In the genomic region with DNA sequence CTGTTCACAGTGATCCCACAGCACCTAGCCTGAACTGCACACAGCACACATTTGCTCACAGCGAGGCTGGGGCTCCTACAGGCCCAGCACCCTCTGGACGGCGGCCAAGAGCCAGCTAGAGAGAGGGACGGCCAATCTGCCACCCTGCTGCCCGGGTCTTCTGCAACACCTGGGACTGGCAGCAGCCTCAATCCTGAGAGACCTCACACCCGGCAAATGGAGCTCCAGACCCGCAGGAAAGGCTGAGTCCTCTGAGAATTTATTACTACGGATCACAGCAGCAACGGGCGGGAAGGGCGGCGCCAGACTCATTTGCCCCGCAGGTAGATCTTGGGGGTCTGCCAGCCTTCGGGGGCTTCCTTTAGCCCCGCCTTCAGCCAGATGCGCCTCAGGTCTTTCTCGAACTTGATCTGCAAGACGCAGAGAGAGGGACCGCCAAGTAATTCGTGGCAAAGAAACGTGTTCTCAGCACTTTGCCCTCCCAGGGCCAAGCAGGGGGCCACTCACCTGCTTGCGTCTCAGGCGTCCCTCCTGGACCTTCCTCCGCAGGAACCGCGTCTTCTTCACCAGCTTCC, we compare ENCODE assay signal across 8 cellular contexts. TPM values are rescaled to one million over a fixed set of nuclear protein-coding genes. Genes with fewer than 3 reads are reported as not detected.
DNase-seq lines count a peak whose midpoint lies in the region; ATAC-seq, FAIRE-seq and TF ChIP-seq lines count a peak whose summit lies in the region.

No MANE protein-coding gene starts in this region.

- peaks cover 6% of the 10 kb centered on the region for H3K4me1 Mint-ChIP-seq in nephron

- H3K9me3 ChIP-seq in BE2C (no peaks in the 10 kb centered on the region), MG63 (no peaks in the 10 kb centered on the region), duodenal mucosa (ENCODE audit: control insufficient read depth in 1 of 2, low read length in 2 of 2) (no peaks in the 10 kb centered on the region)

- peak overlapping the region; percentile 82 for H3K4me3 ChIP-seq in BE2C (ENCODE audit: low read depth, low read length)
- peak overlapping the region; percentile 76 for H3K4me3 ChIP-seq in MG63
- peak overlapping the region; percentile 83 to 84 for H3K4me3 ChIP-seq in duodenal mucosa (ENCODE audit: low read depth in 1 of 2, low read length in 2 of 2)

- H3K27me3 Mint-ChIP-seq in nephron (ENCODE audit: low read depth) = peaks cover under 1% of the 10 kb centered on the region

- TF ChIP-seq CTCF in BE2C (IDR thresholded peaks at IDR 0.05; ENCODE audit: low read depth, low read length) (no peak), nephron (IDR thresholded peaks at IDR 0.05; ENCODE audit: unreplicated experiment in 3 of 3) (no peak), D721Med (IDR thresholded peaks at IDR 0.05; ENCODE audit: insufficient read depth, missing control alignments) (no peak)

- H3K27me3 ChIP-seq in BE2C = no peaks in the 10 kb centered on the region
- H3K27me3 ChIP-seq in MG63 = no peaks in the 10 kb centered on the region
- H3K27me3 ChIP-seq in duodenal mucosa (ENCODE audit: control insufficient read depth in 1 of 2, insufficient read depth in 2 of 2, low read length in 2 of 2) = no peaks in the 10 kb centered on the region

- H3K36me3 ChIP-seq in BE2C = peaks cover 28% of the 10 kb centered on the region
- H3K36me3 ChIP-seq in MG63 = peaks cover 38% of the 10 kb centered on the region
- H3K36me3 ChIP-seq in duodenal mucosa (ENCODE audit: control insufficient read depth in 1 of 2, insufficient read depth in 2 of 2, low read length in 2 of 2) = peaks cover 0 to 7% of the 10 kb centered on the region in 2 donors

- peaks cover 3% of the 10 kb centered on the region; the same call in 1 of the 2 replicates for H3K4me1 ChIP-seq in BE2C
- H3K4me1 ChIP-seq in duodenal mucosa (ENCODE audit: control insufficient read depth in 1 of 2, insufficient read depth in 2 of 2, low read length in 2 of 2) = peaks cover 18 to 33% of the 10 kb centered on the region in 2 donors

- peak overlapping the region; percentile 74 to 91 (median 88) for H3K4me3 Mint-ChIP-seq in nephron

- H3K27ac Mint-ChIP-seq in nephron = no peak overlapping the region

- FAIRE-seq in D721Med (lab: Jason Lieb, UNC) = no peak

- peak overlapping the region; percentile 79 to 89 for H3K9ac ChIP-seq in duodenal mucosa (ENCODE audit: low read depth in 1 of 2, low read length in 2 of 2)

- H3K27ac ChIP-seq in duodenal mucosa (ENCODE audit: low read depth, low read length) = no peak overlapping the region

- DNase-seq in BE2C (no peak), MG63 (no peak), SIG-M5 treated with dmso at 0.1 percent for 504 hours (lab: John Stamatoyannopoulos, UW; ENCODE audit: unreplicated experiment) (no peak), D721Med (ENCODE audit: insufficient read length, low spot score) (no peak)
- no peak for DNase-seq in stimulated activated CD4-positive, alpha-beta T cell treated with anti-CD3 and anti-CD28 coated beads, Interleukin-2, amount 100 ng/mL, for 24 hours

- no peak for ATAC-seq in GM18520 (IDR thresholded peaks at IDR 0.05; ENCODE audit: unreplicated experiment)

- H3K36me3 Mint-ChIP-seq in nephron (ENCODE audit: low read depth) = no peaks in the 10 kb centered on the region

- H3K9me3 Mint-ChIP-seq in nephron = no peaks in the 10 kb centered on the region

RNA-seq across cellular contexts. Expression of a gene that starts 1.4 kb away (rescaled TPM):
- 640 TPM for polyA plus RNA-seq in BE2C (2012; ENCODE audit: insufficient read depth, insufficient read length, low read depth)
- total RNA-seq in MG63 (2014; rRNA removed; shearing (Covaris generic); ENCODE audit: low replicate concordance) = 94.2 and 226 TPM in 2 replicates

RNA-seq across cellular contexts. Expression of a gene that starts 15.2 kb away (rescaled TPM):
- 37.5 TPM for polyA plus RNA-seq in BE2C (2012; ENCODE audit: insufficient read depth, insufficient read length, low read depth)
- total RNA-seq in MG63 (2014; rRNA removed; shearing (Covaris generic); ENCODE audit: low replicate concordance) = 259 and 316 TPM in 2 replicates

RNA-seq across cellular contexts. Expression of a gene that starts 24.4 kb away (rescaled TPM):
- 277 TPM for polyA plus RNA-seq in BE2C (2012; ENCODE audit: insufficient read depth, insufficient read length, low read depth)
- 55.3 and 107 TPM in 2 replicates for total RNA-seq in MG63 (2014; rRNA removed; shearing (Covaris generic); ENCODE audit: low replicate concordance)

RNA-seq across cellular contexts. Expression of a gene that starts 25.6 kb away (rescaled TPM):
- 491 TPM for polyA plus RNA-seq in BE2C (2012; ENCODE audit: insufficient read depth, insufficient read length, low read depth)
- 45.1 and 47.9 TPM in 2 replicates for total RNA-seq in MG63 (2014; rRNA removed; shearing (Covaris generic); ENCODE audit: low replicate concordance)

RNA-seq across cellular contexts. Expression of a gene that starts 33.5 kb away (rescaled TPM):
- 709 TPM for polyA plus RNA-seq in BE2C (2012; ENCODE audit: insufficient read depth, insufficient read length, low read depth)
- total RNA-seq in MG63 (2014; rRNA removed; shearing (Covaris generic); ENCODE audit: low replicate concordance) = 32.0 and 55.2 TPM in 2 replicates
